12 cellular contexts compared by ENCODE assay signal in genomic region chr12:24069532-24070395, GRCh38.
DNase-seq lines count a peak whose midpoint lies in the region; TF ChIP-seq lines count a peak whose summit lies in the region.
"Had no signal": no experiment of that assay in that cellular context is flagged by ENCODE, and none has a peak within 500 bp of the region (broad histone marks: within the 10 kb centered on the region; RNA-seq: fewer than 3 reads in every experiment).

No MANE protein-coding gene starts in this region.

- intact Hi-C loops in posterior vena cava (cut with DNase I), result no loop called here

- H3K4me1 Mint-ChIP-seq in endodermal cell (peaks cover 46% of the 10 kb centered on the region), neural crest cell (peaks cover 49% of the 10 kb centered on the region)
- H3K4me1 Mint-ChIP-seq: T-cell had no signal

- H3K36me3 Mint-ChIP-seq in endodermal cell (ENCODE audit: low read depth), result peaks cover 2% of the 10 kb centered on the region
- peaks cover 5% of the 10 kb centered on the region for H3K36me3 Mint-ChIP-seq in neural crest cell (ENCODE audit: low read depth)
- H3K36me3 Mint-ChIP-seq: T-cell had no signal

- peak; percentile 46 for DNase-seq in HT-29 (ENCODE audit: low spot score)
- DNase-seq in NCI-H446 (lab: John Stamatoyannopoulos, UW), result peak; percentile 60 to 70
- peak; percentile 84 for DNase-seq in endodermal cell
- DNase-seq in neural crest cell (ENCODE audit: low read depth, low spot score), result peak; percentile 26
- DNase-seq in SKM-1 (lab: John Stamatoyannopoulos, UW; ENCODE audit: unreplicated experiment), result no peak
- no peak for DNase-seq in C1 segment of cervical spinal cord (lab: John Stamatoyannopoulos, UW)
- no peak for DNase-seq in posterior vena cava (ENCODE audit: low spot score)
- no peak for DNase-seq in stimulated activated naive CD4-positive, alpha-beta T cell (lab: John Stamatoyannopoulos, UW)
- DNase-seq: cerebellar nuclear complex, GM23248, heart left ventricle, T-cell had no signal

- H3K27ac ChIP-seq in endodermal cell (ENCODE audit: low read depth, low read length), result no peak overlapping the region
- H3K27ac ChIP-seq: GM23248, heart left ventricle had no signal

- peaks cover 5% of the 10 kb centered on the region for H3K9me3 Mint-ChIP-seq in endodermal cell
- no peaks in the 10 kb centered on the region for H3K9me3 Mint-ChIP-seq in neural crest cell

- 20 to 34% methylated on average over 2 to 7 of the region's 7 CpGs for WGBS in endodermal cell (ENCODE audit: insufficient coverage in 1 of 2, insufficient read length in 1 of 2), 2 experiments

- peaks cover 4% of the 10 kb centered on the region for H3K4me1 ChIP-seq in endodermal cell (ENCODE audit: control insufficient read depth, insufficient read depth, low read length)

- H3K4me3 ChIP-seq in endodermal cell (ENCODE audit: low read length), result peak overlapping the region; percentile 54
- H3K4me3 ChIP-seq: GM23248, heart left ventricle had no signal

- no peaks in the 10 kb centered on the region for H3K27me3 ChIP-seq in endodermal cell (ENCODE audit: control insufficient read depth, insufficient read depth, low read length, poor library complexity, severe bottlenecking)
- H3K27me3 ChIP-seq: heart left ventricle had no signal

- no peaks in the 10 kb centered on the region for H3K9me3 ChIP-seq in endodermal cell (ENCODE audit: control insufficient read depth, low read length)
- H3K9me3 ChIP-seq: heart left ventricle had no signal

- H3K9ac ChIP-seq in endodermal cell (ENCODE audit: extremely low read depth, low read length, poor library complexity, severe bottlenecking), result no peak overlapping the region
- H3K9ac ChIP-seq: GM23248 had no signal

- H3K27ac Mint-ChIP-seq in endodermal cell, result peak overlapping the region; percentile 94
- peak overlapping the region; percentile 89 for H3K27ac Mint-ChIP-seq in neural crest cell (ENCODE audit: unreplicated experiment)
- H3K27ac Mint-ChIP-seq: T-cell had no signal

- H3K4me3 Mint-ChIP-seq in endodermal cell (peak overlapping the region; percentile 40), neural crest cell (peak overlapping the region; percentile 64)
- H3K4me3 Mint-ChIP-seq: T-cell had no signal

- H3K27me3 Mint-ChIP-seq in endodermal cell (ENCODE audit: insufficient read depth) (no peaks in the 10 kb centered on the region), neural crest cell (ENCODE audit: low read depth) (no peaks in the 10 kb centered on the region)
- H3K27me3 Mint-ChIP-seq: T-cell had no signal

- H3K36me3 ChIP-seq in endodermal cell (ENCODE audit: control insufficient read depth, insufficient read depth, low read length), result no peaks in the 10 kb centered on the region
- H3K36me3 ChIP-seq: heart left ventricle had no signal

- TF ChIP-seq CTCF in endodermal cell (conservative IDR thresholded peaks at IDR 0.05) (no peak), neural crest cell (conservative IDR thresholded peaks at IDR 0.05) (no peak)

Comparison
In these comparisons a context has a peak if more than half of its experiments do, and no peak if none do; other contexts are left out.
1. DNase-seq: peak in HT-29 (single experiment), NCI-H446 (2 of 2), endodermal cell (single experiment) and neural crest cell (single experiment); none in SKM-1 (single experiment), C1 segment of cervical spinal cord (0 of 14), posterior vena cava (single experiment) and stimulated activated naive CD4-positive, alpha-beta T cell (0 of 6).